Comparison of ENCODE assay signal across 23 cellular contexts in the genomic region with DNA sequence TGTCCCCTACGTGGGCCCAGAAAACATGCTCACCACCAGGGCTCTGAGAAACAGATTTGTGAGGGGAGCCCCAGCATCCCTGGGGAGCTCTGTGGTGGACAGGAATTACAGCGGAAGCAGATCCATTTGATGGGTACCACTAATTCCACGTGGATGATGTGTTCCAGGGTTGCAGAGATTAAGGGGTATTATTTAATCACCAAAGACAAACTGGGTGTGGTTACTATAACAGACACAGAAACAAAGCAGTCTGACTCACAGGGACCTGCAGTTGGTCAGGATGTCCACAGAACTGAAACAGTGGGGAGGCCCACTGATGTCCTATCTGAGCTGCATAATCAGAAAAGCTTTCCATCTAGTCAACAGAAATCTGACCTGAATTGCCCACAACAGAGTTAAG.
A peak's percentile ranks its signal among the peaks of the same experiment; 100 is the strongest.
DNase-seq lines count a peak whose midpoint lies in the region; ATAC-seq, FAIRE-seq and TF ChIP-seq lines count a peak whose summit lies in the region.
"Had no signal": no experiment of that assay in that cellular context is flagged by ENCODE, and none has a peak within 500 bp of the region (broad histone marks: within the 10 kb centered on the region; RNA-seq: fewer than 3 reads in every experiment).

No MANE protein-coding gene starts in this region.

- H3K4me1 Mint-ChIP-seq in MCF 10A (ENCODE audit: insufficient read depth, unreplicated experiment) = peaks cover 6% of the 10 kb centered on the region

- no peaks in the 10 kb centered on the region for H3K4me1 ChIP-seq in breast epithelium
- H3K4me1 ChIP-seq: lower lobe of right lung, prostate gland, uterus had no signal

- H3K27ac Mint-ChIP-seq in MCF 10A (ENCODE audit: low read depth, unreplicated experiment) = no peak overlapping the region
- H3K27ac Mint-ChIP-seq: activated naive CD4-positive, alpha-beta T cell treated with anti-CD3 and anti-CD28 coated beads, Interleukin-2, amount 50 U/mL, for 24 hours; activated T-cell treated with anti-CD3 and anti-CD28 coated beads, Interleukin-2, amount 50 U/mL, for 24 hours; effector memory CD8-positive, alpha-beta T cell; naive thymus-derived CD8-positive, alpha-beta T cell had no signal

- H3K36me3 ChIP-seq in breast epithelium = no peaks in the 10 kb centered on the region
- H3K36me3 ChIP-seq: lower lobe of right lung, prostate gland, uterus had no signal

- no peak for TF ChIP-seq CTCF in MCF 10A (IDR thresholded peaks at IDR 0.05; ENCODE audit: unreplicated experiment)
- no peak for TF ChIP-seq CTCF in breast epithelium (IDR thresholded peaks at IDR 0.05)
- no peak for TF ChIP-seq CTCF in fibroblast of mammary gland (conservative IDR thresholded peaks at IDR 0.05; ENCODE audit: control insufficient read depth, insufficient read depth, low read depth, low read length)

- intact Hi-C loops in MCF 10A (cut with micrococcal nuclease) = loop anchor here (10.0 kb wide), 1 partner anchor 56 kb away; no protein-coding TSS in a partner anchor
- intact Hi-C loops in breast epithelium (cut with DNase I; ENCODE audit: low total_unique reads) = no loop called here
- intact Hi-C loops in head of caudate nucleus (cut with DNase I) = no loop called here

- H3K4me3 ChIP-seq in breast epithelium (no peak overlapping the region), fibroblast of mammary gland (ENCODE audit: control insufficient read depth, low read depth, low read length) (no peak overlapping the region)
- H3K4me3 ChIP-seq: lower lobe of right lung, PC-9, prostate gland, SK-N-MC, uterus had no signal

- no peak overlapping the region for H3K27ac ChIP-seq in breast epithelium
- H3K27ac ChIP-seq: lower lobe of right lung, PC-9, prostate gland, SK-N-MC, uterus had no signal

- H3K4me3 Mint-ChIP-seq in MCF 10A (ENCODE audit: unreplicated experiment) = no peak overlapping the region
- H3K4me3 Mint-ChIP-seq: activated naive CD4-positive, alpha-beta T cell treated with anti-CD3 and anti-CD28 coated beads, Interleukin-2, amount 50 U/mL, for 24 hours; activated T-cell treated with anti-CD3 and anti-CD28 coated beads, Interleukin-2, amount 50 U/mL, for 24 hours; effector memory CD8-positive, alpha-beta T cell; naive thymus-derived CD8-positive, alpha-beta T cell had no signal

- H3K27me3 Mint-ChIP-seq in MCF 10A (ENCODE audit: insufficient read depth, unreplicated experiment) = no peaks in the 10 kb centered on the region
- H3K27me3 Mint-ChIP-seq: activated naive CD4-positive, alpha-beta T cell treated with anti-CD3 and anti-CD28 coated beads, Interleukin-2, amount 50 U/mL, for 24 hours; activated T-cell treated with anti-CD3 and anti-CD28 coated beads, Interleukin-2, amount 50 U/mL, for 24 hours; effector memory CD8-positive, alpha-beta T cell had no signal

- peaks cover 7% of the 10 kb centered on the region for H3K36me3 Mint-ChIP-seq in MCF 10A (ENCODE audit: insufficient read depth, unreplicated experiment)

- POLR2A ChIA-PET in MCF 10A (lab: Yijun Ruan, JAX) = no interaction called here

- no TSS peak for BruUV-seq in MCF 10A (replicated peaks; lab: Mats Ljungman, UMichigan)

- H3K9me3 Mint-ChIP-seq in MCF 10A (ENCODE audit: unreplicated experiment) = no peaks in the 10 kb centered on the region
- H3K9me3 Mint-ChIP-seq: activated naive CD4-positive, alpha-beta T cell treated with anti-CD3 and anti-CD28 coated beads, Interleukin-2, amount 50 U/mL, for 24 hours; activated T-cell treated with anti-CD3 and anti-CD28 coated beads, Interleukin-2, amount 50 U/mL, for 24 hours; effector memory CD8-positive, alpha-beta T cell; naive thymus-derived CD8-positive, alpha-beta T cell had no signal

- H3K27me3 ChIP-seq in breast epithelium = no peaks in the 10 kb centered on the region
- H3K27me3 ChIP-seq: uterus had no signal

- CTCF ChIA-PET in MCF 10A (lab: Yijun Ruan, JAX) = interaction anchor here (0.5 to 1.5 kb wide), 3 partner anchors 16 to 131 kb away, joined by 3 to 6 read pairs (median 4); no protein-coding TSS in a partner anchor

- H3K9me3 ChIP-seq in breast epithelium = no peaks in the 10 kb centered on the region
- H3K9me3 ChIP-seq: lower lobe of right lung, prostate gland, uterus had no signal

- DNase-seq in MCF 10A (ENCODE audit: unreplicated experiment) (peak; percentile 11), breast epithelium (ENCODE audit: low spot score in 2 of 2) (no peak), T1000 (lab: John Stamatoyannopoulos, UW) (peak; percentile 13), fibroblast of mammary gland (ENCODE audit: low read depth) (peak; percentile 61), frontal cortex (ENCODE audit: low spot score in 2 of 2) (no peak), head of caudate nucleus (no peak), occipital lobe (lab: John Stamatoyannopoulos, UW) (no peak)
- DNase-seq: activated CD4-positive, alpha-beta T cell treated with anti-CD3 and anti-CD28 coated beads, Interleukin-2, amount 50 U/mL, for 1 hour; activated T-cell treated with anti-CD3 and anti-CD28 coated beads, Interleukin-2, amount 50 U/mL, for 24 hours; caudate nucleus; effector memory CD8-positive, alpha-beta T cell; H7; lower lobe of right lung; naive thymus-derived CD8-positive, alpha-beta T cell; NCI-H2029 treated with DMSO at 0.1 percent for 48 hours; NCI-H510A treated with DMSO at 0.1 percent for 48 hours; stimulated activated naive CD4-positive, alpha-beta T cell treated with Interleukin-2 at 50 U/mL for 16 hours; uterus had no signal

- TF ChIP-seq POLR2A in breast epithelium (IDR thresholded peaks at IDR 0.05) = no peak

- ATAC-seq in HG02678 (IDR thresholded peaks at IDR 0.05; ENCODE audit: unreplicated experiment) = no peak
- ATAC-seq: effector memory CD8-positive, alpha-beta T cell; lower lobe of right lung; naive thymus-derived CD8-positive, alpha-beta T cell had no signal

- no peak for FAIRE-seq in frontal cortex (lab: Jason Lieb, UNC)

Comparison
In these comparisons a context has a peak if more than half of its experiments do, and no peak if none do; other contexts are left out.
1. DNase-seq: peak in MCF 10A (single experiment), T1000 (single experiment) and fibroblast of mammary gland (single experiment); none in breast epithelium (0 of 2), frontal cortex (0 of 2), head of caudate nucleus (0 of 42) and occipital lobe (single experiment).